ENCODE assay signal across 8 cellular contexts in genomic region chr4:168631241-168632151, GRCh38.
DNase-seq lines count a peak whose midpoint lies in the region; ATAC-seq, FAIRE-seq and TF ChIP-seq lines count a peak whose summit lies in the region.

No MANE protein-coding gene starts in this region.

- intact Hi-C loops in Calu3 (cut with micrococcal nuclease; ENCODE audit: unreplicated experiment) = loop anchor here (5.0 kb wide), 1 partner anchor 44 kb away; no protein-coding TSS in a partner anchor
- intact Hi-C loops in activated CD8-positive, alpha-beta T cell treated with anti-CD3 and anti-CD28 coated beads for 36 hours (cut with micrococcal nuclease) = no loop called here

- peak overlapping the region; percentile 69 for H3K9ac ChIP-seq in neural progenitor cell

- H3K27me3 ChIP-seq in neural progenitor cell = no peaks in the 10 kb centered on the region

- no TSS peak for BruUV-seq in Calu3 (replicated peaks; lab: Mats Ljungman, UMichigan)

- H3K27ac Mint-ChIP-seq in Calu3 (ENCODE audit: unreplicated experiment) (no peak overlapping the region), neural progenitor cell (peak overlapping the region; percentile 99)
- H3K27ac Mint-ChIP-seq in activated CD8-positive, alpha-beta T cell treated with anti-CD3 and anti-CD28 coated beads for 36 hours = no peak overlapping the region

- H3K27ac ChIP-seq in neural progenitor cell = peak overlapping the region; percentile 99

- no peaks in the 10 kb centered on the region for H3K36me3 ChIP-seq in neural progenitor cell

- DNase-seq in Calu3 (peak; percentile 64), HTR-8/SVneo (ENCODE audit: insufficient read length, low spot score) (peak; percentile 50), globus pallidus (ENCODE audit: low spot score) (peak; percentile 11), neural progenitor cell (ENCODE audit: low spot score) (peak; percentile 94), mesenteric fat pad (ENCODE audit: low spot score) (no peak)
- peak; percentile 23 for DNase-seq in activated CD8-positive, alpha-beta T cell treated with anti-CD3 and anti-CD28 coated beads for 36 hours

- peak overlapping the region; percentile 77 for H2AFZ ChIP-seq in neural progenitor cell (replicated peaks)

- no peaks in the 10 kb centered on the region for H3K9me3 ChIP-seq in neural progenitor cell (ENCODE audit: low read depth)

- H3F3A ChIP-seq in neural progenitor cell (ENCODE audit: low read depth) = peaks cover 45% of the 10 kb centered on the region

- peak overlapping the region; percentile 77 for H3K4me3 ChIP-seq in neural progenitor cell

- H3K79me2 ChIP-seq in neural progenitor cell (ENCODE audit: low read depth) = peaks cover 40% of the 10 kb centered on the region

- H3K4me1 ChIP-seq in neural progenitor cell = peaks cover 47% of the 10 kb centered on the region

- peak; percentile 74 for FAIRE-seq in HTR-8/SVneo (lab: Jason Lieb, UNC)

- H4K20me1 ChIP-seq in neural progenitor cell (ENCODE audit: low read depth) = no peaks in the 10 kb centered on the region

- H3K4me1 Mint-ChIP-seq in Calu3 (ENCODE audit: low read depth, unreplicated experiment) (peaks cover 13% of the 10 kb centered on the region), neural progenitor cell (peaks cover 64% of the 10 kb centered on the region)
- H3K4me1 Mint-ChIP-seq in activated CD8-positive, alpha-beta T cell treated with anti-CD3 and anti-CD28 coated beads for 36 hours (ENCODE audit: low read depth) = peaks cover 6% of the 10 kb centered on the region

- CTCF ChIA-PET in Calu3 (lab: Charles Lee) = interaction anchor here (1.0 to 1.8 kb wide), 2 partner anchors 26 to 153 kb away, joined by 3 to 4 read pairs; no protein-coding TSS in a partner anchor
- CTCF ChIA-PET in activated CD8-positive, alpha-beta T cell treated with anti-CD3 and anti-CD28 coated beads for 36 hours (lab: Charles Lee) = interaction anchor here (1.0 kb wide), 1 partner anchor 13 kb away, joined by 3 read pairs; no protein-coding TSS in a partner anchor

- POLR2A ChIA-PET in activated CD8-positive, alpha-beta T cell treated with anti-CD3 and anti-CD28 coated beads for 36 hours (lab: Charles Lee) = no interaction called here

- peaks cover 6% of the 10 kb centered on the region for H3K36me3 Mint-ChIP-seq in Calu3 (ENCODE audit: insufficient read depth, unreplicated experiment)
- no peaks in the 10 kb centered on the region for H3K36me3 Mint-ChIP-seq in activated CD8-positive, alpha-beta T cell treated with anti-CD3 and anti-CD28 coated beads for 36 hours (ENCODE audit: low read depth)
- no peaks in the 10 kb centered on the region for H3K36me3 Mint-ChIP-seq in neural progenitor cell

- H3K4me2 ChIP-seq in neural progenitor cell = peak overlapping the region; percentile 85

- no peak for TF ChIP-seq CTCF in Calu3 (IDR thresholded peaks at IDR 0.05; ENCODE audit: unreplicated experiment)
- no peak for TF ChIP-seq CTCF in activated CD8-positive, alpha-beta T cell treated with anti-CD3 and anti-CD28 coated beads for 36 hours (IDR thresholded peaks at IDR 0.05)
- TF ChIP-seq CTCF in neural progenitor cell (IDR thresholded peaks at IDR 0.05) = peak; percentile 51

- no peaks in the 10 kb centered on the region for H3K27me3 Mint-ChIP-seq in Calu3 (ENCODE audit: unreplicated experiment)
- H3K27me3 Mint-ChIP-seq in activated CD8-positive, alpha-beta T cell treated with anti-CD3 and anti-CD28 coated beads for 36 hours = peaks cover 51% of the 10 kb centered on the region
- peaks cover 2% of the 10 kb centered on the region for H3K27me3 Mint-ChIP-seq in neural progenitor cell (ENCODE audit: insufficient read depth, low read depth)

- H3K4me3 Mint-ChIP-seq in Calu3 (ENCODE audit: low read depth, unreplicated experiment) = peak overlapping the region; percentile 83
- H3K4me3 Mint-ChIP-seq in activated CD8-positive, alpha-beta T cell treated with anti-CD3 and anti-CD28 coated beads for 36 hours = peak overlapping the region; percentile 26
- H3K4me3 Mint-ChIP-seq in neural progenitor cell = peak overlapping the region; percentile 97

- no peak for ATAC-seq in activated CD8-positive, alpha-beta T cell treated with anti-CD3 and anti-CD28 coated beads for 36 hours
- ATAC-seq in HG03342 (IDR thresholded peaks at IDR 0.05; ENCODE audit: unreplicated experiment) = no peak
- no peak for ATAC-seq in GM18867 (IDR thresholded peaks at IDR 0.05; ENCODE audit: unreplicated experiment)

- H3K9me3 Mint-ChIP-seq in Calu3 (ENCODE audit: low read depth, unreplicated experiment) = no peaks in the 10 kb centered on the region
- H3K9me3 Mint-ChIP-seq in activated CD8-positive, alpha-beta T cell treated with anti-CD3 and anti-CD28 coated beads for 36 hours = no peaks in the 10 kb centered on the region
- H3K9me3 Mint-ChIP-seq in neural progenitor cell = no peaks in the 10 kb centered on the region

Comparison
In these comparisons a context has a peak if more than half of its experiments do, and no peak if none do; other contexts are left out.
1. H3K4me3 Mint-ChIP-seq: peak in every context shown above with its lines; median percentile 97 in neural progenitor cell; 83 in Calu3; 26 in activated CD8-positive, alpha-beta T cell treated with anti-CD3 and anti-CD28 coated beads for 36 hours.